18 cellular contexts compared by ENCODE assay signal in the genomic region with DNA sequence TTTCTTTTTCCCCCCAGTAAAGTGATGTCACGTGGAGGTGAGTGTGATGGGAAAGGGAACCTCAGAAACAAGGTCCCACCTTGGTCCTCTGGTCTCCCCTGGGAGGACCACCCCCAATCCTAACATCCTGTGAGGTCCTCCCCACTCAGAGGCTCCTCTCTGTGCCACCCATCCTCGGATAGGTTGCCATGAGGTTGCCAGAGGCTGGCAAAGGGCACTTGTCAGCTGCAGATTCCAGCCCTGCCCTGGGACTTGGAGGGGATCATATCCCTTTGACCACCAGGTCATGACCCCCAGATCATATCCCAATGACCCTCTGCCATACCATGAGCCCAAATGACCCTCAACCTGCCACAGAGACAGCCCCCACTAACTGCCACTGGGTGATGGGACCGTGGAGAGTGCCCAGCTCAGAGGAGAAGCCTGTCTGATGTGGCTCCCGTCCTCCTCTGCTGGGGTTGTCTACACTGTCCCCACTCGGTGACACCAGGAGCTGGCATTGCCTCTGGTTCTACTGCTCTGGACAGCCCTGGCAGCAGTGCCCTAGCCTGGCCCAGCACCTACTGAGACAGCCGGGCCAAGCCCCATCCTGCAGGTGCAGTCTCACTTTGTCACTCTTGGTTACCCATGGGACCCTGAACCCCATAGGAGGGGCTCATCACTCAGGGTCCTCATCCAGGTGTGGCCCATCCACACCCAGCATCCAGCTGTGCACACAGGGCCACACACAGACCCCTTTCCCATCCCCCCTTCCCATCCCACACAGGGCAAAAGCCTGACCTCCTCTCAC.
A peak's percentile ranks its signal among the peaks of the same experiment; 100 is the strongest.
DNase-seq lines count a peak whose midpoint lies in the region; ATAC-seq, FAIRE-seq and TF ChIP-seq lines count a peak whose summit lies in the region.
"Had no signal": no experiment of that assay in that cellular context is flagged by ENCODE, and none has a peak within 500 bp of the region (broad histone marks: within the 10 kb centered on the region; RNA-seq: fewer than 3 reads in every experiment).

No MANE protein-coding gene starts in this region.

- CTCF ChIA-PET in CD4-positive, alpha-beta T cell (lab: Charles Lee): no interaction called here
- CTCF ChIA-PET in WTC11 (lab: Charles Lee): interaction anchor here (0.8 to 3.1 kb wide), 5 partner anchors 47 to 258 kb away, joined by 3 to 7 read pairs (median 3); no protein-coding TSS in a partner anchor

- H3K27me3 Mint-ChIP-seq in CD4-positive, alpha-beta T cell: no peaks in the 10 kb centered on the region
- H3K27me3 Mint-ChIP-seq in WTC11 (ENCODE audit: low read depth) (peaks cover 78% of the 10 kb centered on the region), endothelial cell (ENCODE audit: unreplicated experiment) (peaks cover 17% of the 10 kb centered on the region)
- H3K27me3 Mint-ChIP-seq: activated naive CD4-positive, alpha-beta T cell treated with anti-CD3 and anti-CD28 coated beads, Interleukin-2, amount 50 U/mL, for 24 hours; stimulated activated memory B cell treated with anti-CD40 and anti-IgM and Interleukin-4, amounts not matched to agents 10 μg/mL and 1 μg/mL and 100 μg/mL, for 72 hours had no signal

- no peak for FAIRE-seq in H54 (lab: Jason Lieb, UNC)

- WGBS in heart left ventricle, 4 donors: 93 to 96% (median 95%) methylated on average over 5 to 6 of the region's 6 CpGs

- no peak for TF ChIP-seq POLR2A in heart left ventricle (IDR thresholded peaks at IDR 0.05)
- no peak for TF ChIP-seq POLR2A in H54 (IDR thresholded peaks at IDR 0.05; ENCODE audit: low read depth, low read length)

- no peak overlapping the region for H3K4me3 ChIP-seq in heart left ventricle
- H3K4me3 ChIP-seq: esophagus muscularis mucosa had no signal

- no peaks in the 10 kb centered on the region for H3K9me3 Mint-ChIP-seq in CD4-positive, alpha-beta T cell
- H3K9me3 Mint-ChIP-seq in WTC11 (peaks cover 17% of the 10 kb centered on the region), endothelial cell (ENCODE audit: unreplicated experiment) (no peaks in the 10 kb centered on the region)
- H3K9me3 Mint-ChIP-seq: activated naive CD4-positive, alpha-beta T cell treated with anti-CD3 and anti-CD28 coated beads, Interleukin-2, amount 50 U/mL, for 24 hours had no signal

- no peak for TF ChIP-seq CTCF in CD4-positive, alpha-beta T cell (IDR thresholded peaks at IDR 0.05)
- TF ChIP-seq CTCF in WTC11 (IDR thresholded peaks at IDR 0.05): no peak
- no peak for TF ChIP-seq CTCF in heart left ventricle (IDR thresholded peaks at IDR 0.05)
- no peak for TF ChIP-seq CTCF in endothelial cell (IDR thresholded peaks at IDR 0.05; ENCODE audit: unreplicated experiment)

- H3K27me3 ChIP-seq in CD4-positive, alpha-beta T cell (ENCODE audit: control insufficient read depth, insufficient read depth, low read length): no peaks in the 10 kb centered on the region
- no peaks in the 10 kb centered on the region for H3K27me3 ChIP-seq in heart left ventricle
- H3K27me3 ChIP-seq: esophagus muscularis mucosa had no signal

- DNase-seq in CD4-positive, alpha-beta T cell: peak in 3 of 10 experiments; percentile 0 to 22 (median 3)
- peak; percentile 4 for DNase-seq in WTC11 (ENCODE audit: low spot score)
- peak in 4 of 5 donors; percentile 6 to 33 (median 18) for DNase-seq in heart left ventricle
- DNase-seq in posterior vena cava (ENCODE audit: low spot score): peak; percentile 67
- DNase-seq in H54 (ENCODE audit: insufficient read length, low spot score): no peak
- no peak for DNase-seq in endothelial cell (ENCODE audit: low spot score)
- DNase-seq: Kasumi-1; mammary epithelial cell; NCI-H1436 treated with DMSO at 0.1 percent for 48 hours; PC-3; stimulated activated CD4-positive, alpha-beta T cell treated with anti-CD3 and anti-CD28 coated beads, Interleukin-2, amount 100 ng/mL, for 24 hours; SW 1271 had no signal

- peaks cover 0 to 19% (median 4%) of the 10 kb centered on the region in 12 donors for H3K4me1 ChIP-seq in heart left ventricle
- H3K4me1 ChIP-seq: parathyroid adenoma had no signal

- no peaks in the 10 kb centered on the region for H3K36me3 Mint-ChIP-seq in CD4-positive, alpha-beta T cell (ENCODE audit: low read depth)
- H3K36me3 Mint-ChIP-seq in WTC11 (peaks cover 13% of the 10 kb centered on the region), endothelial cell (ENCODE audit: low read depth, unreplicated experiment) (no peaks in the 10 kb centered on the region)

- ATAC-seq in CD4-positive, alpha-beta T cell (ENCODE audit: poor library complexity): no peak
- ATAC-seq in WTC11 (no peak), heart left ventricle (no peak), GM19397 (IDR thresholded peaks at IDR 0.05; ENCODE audit: unreplicated experiment) (no peak)
- ATAC-seq: PC-3; stimulated activated memory B cell treated with anti-CD40 and anti-IgM and Interleukin-4, amounts not matched to agents 10 μg/mL and 1 μg/mL and 100 μg/mL, for 72 hours had no signal

- peak overlapping the region; percentile 66 for H3K4me3 Mint-ChIP-seq in CD4-positive, alpha-beta T cell
- H3K4me3 Mint-ChIP-seq in WTC11: no peak overlapping the region
- H3K4me3 Mint-ChIP-seq in endothelial cell (ENCODE audit: unreplicated experiment): no peak overlapping the region
- H3K4me3 Mint-ChIP-seq: stimulated activated memory B cell treated with anti-CD40 and anti-IgM and Interleukin-4, amounts not matched to agents 10 μg/mL and 1 μg/mL and 100 μg/mL, for 72 hours had no signal

- H3K4me1 Mint-ChIP-seq in CD4-positive, alpha-beta T cell (ENCODE audit: low read depth): peaks cover 5% of the 10 kb centered on the region
- H3K4me1 Mint-ChIP-seq in WTC11 (peaks cover 12% of the 10 kb centered on the region), endothelial cell (ENCODE audit: unreplicated experiment) (no peaks in the 10 kb centered on the region)

- no peaks in the 10 kb centered on the region for H3K9me3 ChIP-seq in CD4-positive, alpha-beta T cell (ENCODE audit: control insufficient read depth, low read length)
- peaks cover 0 to 10% (median 0%) of the 10 kb centered on the region in 12 donors for H3K9me3 ChIP-seq in heart left ventricle
- H3K9me3 ChIP-seq: esophagus muscularis mucosa had no signal

- no peak overlapping the region for H3K27ac Mint-ChIP-seq in CD4-positive, alpha-beta T cell
- no peak overlapping the region for H3K27ac Mint-ChIP-seq in WTC11
- no peak overlapping the region for H3K27ac Mint-ChIP-seq in endothelial cell (ENCODE audit: unreplicated experiment)
- H3K27ac Mint-ChIP-seq: activated naive CD4-positive, alpha-beta T cell treated with anti-CD3 and anti-CD28 coated beads, Interleukin-2, amount 50 U/mL, for 24 hours; stimulated activated memory B cell treated with anti-CD40 and anti-IgM and Interleukin-4, amounts not matched to agents 10 μg/mL and 1 μg/mL and 100 μg/mL, for 72 hours had no signal

- POLR2A ChIA-PET in CD4-positive, alpha-beta T cell (lab: Charles Lee): no interaction called here
- POLR2A ChIA-PET in WTC11 (lab: Charles Lee): no interaction called here

- intact Hi-C loops in CD4-positive, alpha-beta T cell (cut with DNase I, micrococcal nuclease): no loop called here
- intact Hi-C loops in heart left ventricle (cut with DNase I): loop anchor here in 3 of 10 donors (5.0 to 10.0 kb wide), 3 partner anchors 93 to 255 kb away; a partner anchor contains a TSS
- intact Hi-C loops in posterior vena cava (cut with DNase I): no loop called here

- H3K27ac ChIP-seq in CD4-positive, alpha-beta T cell (ENCODE audit: low read depth, low read length): no peak overlapping the region
- no peak overlapping the region for H3K27ac ChIP-seq in heart left ventricle
- H3K27ac ChIP-seq: C4-2B, esophagus muscularis mucosa, parathyroid adenoma had no signal

- no peaks in the 10 kb centered on the region for H3K36me3 ChIP-seq in heart left ventricle
- H3K36me3 ChIP-seq: esophagus muscularis mucosa had no signal

TF ChIP-seq in WTC11, 78 proteins besides CTCF, POLR2A, EP300 and RAD21 (continues in another document):
- TF ChIP-seq, protein P1, sequence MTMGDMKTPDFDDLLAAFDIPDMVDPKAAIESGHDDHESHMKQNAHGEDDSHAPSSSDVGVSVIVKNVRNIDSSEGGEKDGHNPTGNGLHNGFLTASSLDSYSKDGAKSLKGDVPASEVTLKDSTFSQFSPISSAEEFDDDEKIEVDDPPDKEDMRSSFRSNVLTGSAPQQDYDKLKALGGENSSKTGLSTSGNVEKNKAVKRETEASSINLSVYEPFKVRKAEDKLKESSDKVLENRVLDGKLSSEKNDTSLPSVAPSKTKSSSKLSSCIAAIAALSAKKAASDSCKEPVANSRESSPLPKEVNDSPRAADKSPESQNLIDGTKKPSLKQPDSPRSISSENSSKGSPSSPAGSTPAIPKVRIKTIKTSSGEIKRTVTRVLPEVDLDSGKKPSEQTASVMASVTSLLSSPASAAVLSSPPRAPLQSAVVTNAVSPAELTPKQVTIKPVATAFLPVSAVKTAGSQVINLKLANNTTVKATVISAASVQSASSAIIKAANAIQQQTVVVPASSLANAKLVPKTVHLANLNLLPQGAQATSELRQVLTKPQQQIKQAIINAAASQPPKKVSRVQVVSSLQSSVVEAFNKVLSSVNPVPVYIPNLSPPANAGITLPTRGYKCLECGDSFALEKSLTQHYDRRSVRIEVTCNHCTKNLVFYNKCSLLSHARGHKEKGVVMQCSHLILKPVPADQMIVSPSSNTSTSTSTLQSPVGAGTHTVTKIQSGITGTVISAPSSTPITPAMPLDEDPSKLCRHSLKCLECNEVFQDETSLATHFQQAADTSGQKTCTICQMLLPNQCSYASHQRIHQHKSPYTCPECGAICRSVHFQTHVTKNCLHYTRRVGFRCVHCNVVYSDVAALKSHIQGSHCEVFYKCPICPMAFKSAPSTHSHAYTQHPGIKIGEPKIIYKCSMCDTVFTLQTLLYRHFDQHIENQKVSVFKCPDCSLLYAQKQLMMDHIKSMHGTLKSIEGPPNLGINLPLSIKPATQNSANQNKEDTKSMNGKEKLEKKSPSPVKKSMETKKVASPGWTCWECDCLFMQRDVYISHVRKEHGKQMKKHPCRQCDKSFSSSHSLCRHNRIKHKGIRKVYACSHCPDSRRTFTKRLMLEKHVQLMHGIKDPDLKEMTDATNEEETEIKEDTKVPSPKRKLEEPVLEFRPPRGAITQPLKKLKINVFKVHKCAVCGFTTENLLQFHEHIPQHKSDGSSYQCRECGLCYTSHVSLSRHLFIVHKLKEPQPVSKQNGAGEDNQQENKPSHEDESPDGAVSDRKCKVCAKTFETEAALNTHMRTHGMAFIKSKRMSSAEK (CRISPR knock-in tag; IDR thresholded peaks at IDR 0.05; ENCODE audit: borderline replicate concordance): no peak
- no peak for TF ChIP-seq ETV6 (CRISPR knock-in tag; IDR thresholded peaks at IDR 0.05)
- TF ChIP-seq, protein P2, sequence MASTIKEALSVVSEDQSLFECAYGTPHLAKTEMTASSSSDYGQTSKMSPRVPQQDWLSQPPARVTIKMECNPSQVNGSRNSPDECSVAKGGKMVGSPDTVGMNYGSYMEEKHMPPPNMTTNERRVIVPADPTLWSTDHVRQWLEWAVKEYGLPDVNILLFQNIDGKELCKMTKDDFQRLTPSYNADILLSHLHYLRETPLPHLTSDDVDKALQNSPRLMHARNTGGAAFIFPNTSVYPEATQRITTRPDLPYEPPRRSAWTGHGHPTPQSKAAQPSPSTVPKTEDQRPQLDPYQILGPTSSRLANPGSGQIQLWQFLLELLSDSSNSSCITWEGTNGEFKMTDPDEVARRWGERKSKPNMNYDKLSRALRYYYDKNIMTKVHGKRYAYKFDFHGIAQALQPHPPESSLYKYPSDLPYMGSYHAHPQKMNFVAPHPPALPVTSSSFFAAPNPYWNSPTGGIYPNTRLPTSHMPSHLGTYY (CRISPR knock-in tag; IDR thresholded peaks at IDR 0.05): no peak

Comparison
In these comparisons a context has a peak if more than half of its experiments do, and no peak if none do; other contexts are left out.
1. DNase-seq: peak in WTC11 (single experiment), heart left ventricle (4 of 5) and posterior vena cava (single experiment); none in H54 (single experiment) and endothelial cell (single experiment).